In genomic region chr6:137755284-137755683, GRCh38 we compare ENCODE assay signal across 21 cellular contexts.
"Had no signal": no experiment of that assay in that cellular context is flagged by ENCODE, and none has a peak within 500 bp of the region (broad histone marks: within the 10 kb centered on the region; RNA-seq: fewer than 3 reads in every experiment).

No MANE protein-coding gene starts in this region.

- ATAC-seq: activated CD8-positive, alpha-beta T cell treated with anti-CD3 and anti-CD28 coated beads for 36 hours; left lobe of liver; sciatic nerve; stimulated activated effector memory CD8-positive, alpha-beta T cell treated with anti-CD3 and anti-CD28 coated beads, Interleukin-12 subunit alpha, Interleukin-12 subunit beta, amount 100 ng/mL, for 72 hours had no signal

- H3K36me3 Mint-ChIP-seq: stimulated activated effector memory CD8-positive, alpha-beta T cell treated with anti-CD3 and anti-CD28 coated beads, Interleukin-12 subunit alpha, Interleukin-12 subunit beta, amount 100 ng/mL, for 72 hours had no signal

- DNase-seq: activated CD4-positive, alpha-beta T cell treated with anti-CD3 and anti-CD28 coated beads, Interleukin-2, amount 10 ng/mL, durations not matched to agents 24 days and 14 days; activated CD8-positive, alpha-beta T cell treated with anti-CD3 and anti-CD28 coated beads for 36 hours; activated naive CD4-positive, alpha-beta T cell treated with anti-CD3 and anti-CD28 coated beads, Interleukin-2, amount 50 U/mL, for 16 hours; activated T-cell treated with anti-CD3 and anti-CD28 coated beads, Interleukin-2, amount 50 U/mL, for 24 hours; aorta; brain microvascular endothelial cell; central memory CD4-positive, alpha-beta T cell; colonic mucosa; nephron progenitor cell; nucleus accumbens; stimulated activated CD4-positive, alpha-beta T cell treated with anti-CD3 and anti-CD28 coated beads, Interleukin-4, amount 100 ng/mL, for 24 hours; T-helper 9 cell; transverse colon; uterus had no signal

- H3K4me1 Mint-ChIP-seq: stimulated activated effector memory CD8-positive, alpha-beta T cell treated with anti-CD3 and anti-CD28 coated beads, Interleukin-12 subunit alpha, Interleukin-12 subunit beta, amount 100 ng/mL, for 72 hours had no signal

- H3K9me3 ChIP-seq: colonic mucosa, transverse colon, uterus had no signal

- H3K4me2 ChIP-seq: smooth muscle cell had no signal

- H3K4me1 ChIP-seq: colonic mucosa, uterus had no signal

- H3K27me3 ChIP-seq: brain microvascular endothelial cell, colonic mucosa, transverse colon, uterus had no signal

- H3K4me3 ChIP-seq: colonic mucosa, lung, smooth muscle cell, transverse colon, uterus had no signal

- H3K4me3 Mint-ChIP-seq: activated CD4-positive, alpha-beta T cell treated with anti-CD3 and anti-CD28 coated beads, Interleukin-2, amount 10 ng/mL, durations not matched to agents 24 days and 14 days; activated CD8-positive, alpha-beta T cell treated with anti-CD3 and anti-CD28 coated beads for 36 hours; activated T-cell treated with anti-CD3 and anti-CD28 coated beads, Interleukin-2, amount 50 U/mL, for 24 hours; nephron progenitor cell; stimulated activated effector memory CD8-positive, alpha-beta T cell treated with anti-CD3 and anti-CD28 coated beads, Interleukin-12 subunit alpha, Interleukin-12 subunit beta, amount 100 ng/mL, for 72 hours had no signal

- H3K27me3 Mint-ChIP-seq: activated CD4-positive, alpha-beta T cell treated with anti-CD3 and anti-CD28 coated beads, Interleukin-2, amount 10 ng/mL, durations not matched to agents 24 days and 14 days; activated T-cell treated with anti-CD3 and anti-CD28 coated beads, Interleukin-2, amount 50 U/mL, for 24 hours had no signal

- H3K36me3 ChIP-seq: brain microvascular endothelial cell, colonic mucosa, transverse colon, uterus had no signal

- H3K9me3 Mint-ChIP-seq: activated CD4-positive, alpha-beta T cell treated with anti-CD3 and anti-CD28 coated beads, Interleukin-2, amount 10 ng/mL, durations not matched to agents 24 days and 14 days; activated CD8-positive, alpha-beta T cell treated with anti-CD3 and anti-CD28 coated beads for 36 hours; activated T-cell treated with anti-CD3 and anti-CD28 coated beads, Interleukin-2, amount 50 U/mL, for 24 hours; nephron progenitor cell; stimulated activated effector memory CD8-positive, alpha-beta T cell treated with anti-CD3 and anti-CD28 coated beads, Interleukin-12 subunit alpha, Interleukin-12 subunit beta, amount 100 ng/mL, for 72 hours had no signal

- H3K27ac ChIP-seq: brain microvascular endothelial cell, colonic mucosa, transverse colon, uterus had no signal

- FAIRE-seq: frontal cortex, keratinocyte had no signal

- H3K27ac Mint-ChIP-seq: activated CD4-positive, alpha-beta T cell treated with anti-CD3 and anti-CD28 coated beads, Interleukin-2, amount 10 ng/mL, durations not matched to agents 24 days and 14 days; activated CD8-positive, alpha-beta T cell treated with anti-CD3 and anti-CD28 coated beads for 36 hours; activated T-cell treated with anti-CD3 and anti-CD28 coated beads, Interleukin-2, amount 50 U/mL, for 24 hours; nephron progenitor cell; stimulated activated effector memory CD8-positive, alpha-beta T cell treated with anti-CD3 and anti-CD28 coated beads, Interleukin-12 subunit alpha, Interleukin-12 subunit beta, amount 100 ng/mL, for 72 hours had no signal
